9 cellular contexts compared by ENCODE assay signal in the genomic region with DNA sequence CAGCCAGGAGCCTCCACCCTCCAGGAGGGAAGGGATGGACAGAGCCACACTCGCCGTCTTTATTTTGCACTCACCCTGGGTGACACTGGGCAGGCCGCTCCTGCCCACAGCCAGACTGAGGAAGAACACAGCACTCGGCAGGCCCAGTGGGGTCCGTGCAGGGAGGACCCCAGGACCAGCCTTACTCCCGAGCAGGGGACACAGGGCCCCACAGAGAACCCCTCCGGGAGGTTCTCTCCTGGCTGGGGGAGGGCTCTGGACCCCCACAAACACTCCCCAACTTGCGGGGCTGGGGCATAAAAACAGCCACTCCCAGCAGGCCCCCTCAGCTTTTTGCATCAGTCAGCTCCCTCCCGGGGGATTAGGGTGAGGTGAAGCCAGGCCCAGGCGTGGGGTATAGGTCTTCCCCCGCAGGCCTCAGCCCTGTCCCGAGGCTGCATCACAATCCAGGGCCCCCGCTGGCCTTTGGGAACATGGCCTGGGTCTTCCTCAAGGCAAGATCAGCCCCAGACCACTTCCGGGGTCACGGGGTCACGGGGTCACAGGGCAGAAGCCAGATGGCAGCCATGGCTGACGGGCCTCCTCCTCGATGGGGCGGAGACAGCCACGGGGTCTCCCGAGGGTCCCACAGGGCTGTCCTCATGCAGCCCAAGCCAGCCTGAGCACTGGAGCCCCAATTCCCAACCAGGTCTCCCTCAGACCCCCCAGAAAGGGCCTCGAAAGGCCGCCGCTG. TPM values are rescaled to one million over a fixed set of nuclear protein-coding genes. Genes with fewer than 3 reads are reported as not detected.
DNase-seq lines count a peak whose midpoint lies in the region; TF ChIP-seq lines count a peak whose summit lies in the region.
"Had no signal": no experiment of that assay in that cellular context is flagged by ENCODE, and none has a peak within 500 bp of the region (broad histone marks: within the 10 kb centered on the region; RNA-seq: fewer than 3 reads in every experiment).

No MANE protein-coding gene starts in this region.

- H3K36me3 ChIP-seq in esophagus squamous epithelium: peaks cover 0 to 30% (median 9%) of the 10 kb centered on the region in 3 donors
- peaks cover 0 to 35% (median 8%) of the 10 kb centered on the region in 4 donors for H3K36me3 ChIP-seq in sigmoid colon

- peaks cover 32 to 55% (median 53%) of the 10 kb centered on the region in 3 donors for H3K4me1 ChIP-seq in esophagus squamous epithelium
- H3K4me1 ChIP-seq in sigmoid colon: peaks cover 0 to 43% (median 37%) of the 10 kb centered on the region in 4 donors

- DNase-seq in GM13976 (ENCODE audit: low spot score): peak; percentile 24
- DNase-seq in SK-N-DZ (ENCODE audit: low spot score): peak; percentile 88
- no peak for DNase-seq in esophagus squamous epithelium (lab: John Stamatoyannopoulos, UW)
- DNase-seq in sigmoid colon: peak; percentile 64
- DNase-seq in T-helper 2 cell: no peak
- no peak for DNase-seq in NK-92 treated with Interleukin-12 subunit alpha and Interleukin-12 subunit beta, amount 100 ng/mL, for 24 hours (lab: John Stamatoyannopoulos, UW)
- no peak for DNase-seq in NCI-H2081 (lab: John Stamatoyannopoulos, UW)
- no peak for DNase-seq in NOMO-1 treated with dmso at 0.1 percent for 144 hours (lab: John Stamatoyannopoulos, UW; ENCODE audit: unreplicated experiment)
- DNase-seq: GOT3 had no signal

- intact Hi-C loops in esophagus squamous epithelium (cut with DNase I): no loop called here
- intact Hi-C loops in sigmoid colon (cut with DNase I): no loop called here

- no peaks in the 10 kb centered on the region for H3K9me3 ChIP-seq in esophagus squamous epithelium
- no peaks in the 10 kb centered on the region for H3K9me3 ChIP-seq in sigmoid colon

- no peak for TF ChIP-seq CTCF in GM13976 (IDR thresholded peaks at IDR 0.05; ENCODE audit: borderline replicate concordance, control extremely low read depth, extremely low read depth, insufficient read depth, missing control alignments)
- TF ChIP-seq CTCF in esophagus squamous epithelium (IDR thresholded peaks at IDR 0.05): no peak
- no peak for TF ChIP-seq CTCF in sigmoid colon (IDR thresholded peaks at IDR 0.05)

- no peak for TF ChIP-seq EP300 in sigmoid colon (IDR thresholded peaks at IDR 0.05)

- peak overlapping the region in 1 of 4 donors; percentile 59 for H3K4me3 ChIP-seq in esophagus squamous epithelium
- no peak overlapping the region for H3K4me3 ChIP-seq in sigmoid colon

- H3K27me3 ChIP-seq in esophagus squamous epithelium: no peaks in the 10 kb centered on the region
- no peaks in the 10 kb centered on the region for H3K27me3 ChIP-seq in sigmoid colon

- 50 to 92% methylated on average over 2 to 3 of the region's 24 CpGs for WGBS in esophagus squamous epithelium, 2 donors
- WGBS in sigmoid colon, 2 donors: 84% methylated on average over 24 of the region's 24 CpGs

- in situ Hi-C loops in GM13976 (cut with MboI; ENCODE audit: low sequenced_read_pairs, unreplicated experiment): loop anchor here (10.0 kb wide), 1 partner anchor 155 kb away; no protein-coding TSS in a partner anchor

- H3K27ac ChIP-seq in esophagus squamous epithelium: peak overlapping the region; percentile 35 to 89 (median 73)
- peak overlapping the region in 3 of 4 donors; percentile 56 to 69 (median 57) for H3K27ac ChIP-seq in sigmoid colon

- no peak for TF ChIP-seq POLR2A in esophagus squamous epithelium (IDR thresholded peaks at IDR 0.05)
- no peak for TF ChIP-seq POLR2A in sigmoid colon (IDR thresholded peaks at IDR 0.05)

RNA-seq across cellular contexts. Expression of gene TNFRSF6B, which starts 3.2 kb away (rescaled TPM):
- polyA plus RNA-seq in SK-N-DZ (2014; cell fraction: cytosol; rRNA removed): 0.69 and 1.8 TPM in 2 replicates
- polyA plus RNA-seq in SK-N-DZ (2014; cell fraction: nucleus; rRNA removed): 2.0 and 15.0 TPM in 2 replicates
- total RNA-seq in esophagus squamous epithelium (10 to 100 TPM in 3 of 4 donors, 1 to 10 TPM in 1; 2.5 to 15.2 (median 10.6) TPM), sigmoid colon (10 to 100 TPM in 1 of 4 donors, 1 to 10 TPM in 3; 1.8 to 45.5 (median 4.2) TPM)
- 100 to 1,000 TPM in 1 of 3 donors, 1 to 10 TPM in 2; 1.2 to 186 (median 4.8) TPM for polyA plus RNA-seq in sigmoid colon

RNA-seq across cellular contexts. Expression of gene ARFRP1, which starts 8.1 kb away (rescaled TPM):
- 72.1 and 74.1 TPM in 2 replicates for polyA plus RNA-seq in SK-N-DZ (2014; cell fraction: cytosol; rRNA removed)
- 137 and 172 TPM in 2 replicates for polyA plus RNA-seq in SK-N-DZ (2014; cell fraction: nucleus; rRNA removed)
- total RNA-seq in esophagus squamous epithelium (10 to 100 TPM; 30.4 to 45.5 (median 37.0) TPM), sigmoid colon (10 to 100 TPM; 26.8 to 38.7 (median 28.8) TPM)
- polyA plus RNA-seq in sigmoid colon: 10 to 100 TPM; 39.1 to 70.2 (median 45.6) TPM

RNA-seq across cellular contexts. Expression of gene ZGPAT, which starts 8.2 kb away (rescaled TPM):
- 22.1 and 62.6 TPM in 2 replicates for polyA plus RNA-seq in SK-N-DZ (2014; cell fraction: cytosol; rRNA removed)
- polyA plus RNA-seq in SK-N-DZ (2014; cell fraction: nucleus; rRNA removed): 151 and 241 TPM in 2 replicates
- 10 to 100 TPM; 25.4 to 31.9 (median 28.3) TPM for total RNA-seq in esophagus squamous epithelium
- total RNA-seq in sigmoid colon: 10 to 100 TPM; 18.5 to 22.5 (median 19.6) TPM
- polyA plus RNA-seq in sigmoid colon: 10 to 100 TPM; 24.0 to 44.9 (median 30.5) TPM

RNA-seq across cellular contexts. Expression of gene LIME1, which starts 36.8 kb away (rescaled TPM):
- 22.8 and 33.6 TPM in 2 replicates for polyA plus RNA-seq in SK-N-DZ (2014; cell fraction: cytosol; rRNA removed)
- 394 and 517 TPM in 2 replicates for polyA plus RNA-seq in SK-N-DZ (2014; cell fraction: nucleus; rRNA removed)
- total RNA-seq in esophagus squamous epithelium (10 to 100 TPM; 10.9 to 22.3 (median 14.4) TPM), sigmoid colon (1 to 10 TPM; 4.6 to 7.8 (median 6.4) TPM)
- 10 to 100 TPM in 1 of 3 donors, 1 to 10 TPM in 1, not detected in 1; 4.8 to 35.3 TPM for polyA plus RNA-seq in sigmoid colon

RNA-seq across cellular contexts. Expression of gene SLC2A4RG, which starts 39.9 kb away (rescaled TPM):
- 50.4 and 67.1 TPM in 2 replicates for polyA plus RNA-seq in SK-N-DZ (2014; cell fraction: cytosol; rRNA removed)
- polyA plus RNA-seq in SK-N-DZ (2014; cell fraction: nucleus; rRNA removed): 316 and 353 TPM in 2 replicates
- total RNA-seq in esophagus squamous epithelium: 10 to 100 TPM; 37.0 to 55.5 (median 50.2) TPM
- 10 to 100 TPM; 25.2 to 78.2 (median 54.5) TPM for total RNA-seq in sigmoid colon
- polyA plus RNA-seq in sigmoid colon: 10 to 100 TPM; 19.7 to 33.0 (median 33.0) TPM

Comparison
In these comparisons a context has a peak if more than half of its experiments do, and no peak if none do; other contexts are left out.
1. DNase-seq: peak in GM13976 (single experiment), SK-N-DZ (single experiment) and sigmoid colon (single experiment); none in esophagus squamous epithelium (single experiment), T-helper 2 cell (0 of 5), NK-92 treated with Interleukin-12 subunit alpha and Interleukin-12 subunit beta, amount 100 ng/mL, for 24 hours (single experiment), NCI-H2081 (0 of 2) and NOMO-1 treated with dmso at 0.1 percent for 144 hours (single experiment).